1 cellular context compared by ENCODE assay signal in the genomic region with DNA sequence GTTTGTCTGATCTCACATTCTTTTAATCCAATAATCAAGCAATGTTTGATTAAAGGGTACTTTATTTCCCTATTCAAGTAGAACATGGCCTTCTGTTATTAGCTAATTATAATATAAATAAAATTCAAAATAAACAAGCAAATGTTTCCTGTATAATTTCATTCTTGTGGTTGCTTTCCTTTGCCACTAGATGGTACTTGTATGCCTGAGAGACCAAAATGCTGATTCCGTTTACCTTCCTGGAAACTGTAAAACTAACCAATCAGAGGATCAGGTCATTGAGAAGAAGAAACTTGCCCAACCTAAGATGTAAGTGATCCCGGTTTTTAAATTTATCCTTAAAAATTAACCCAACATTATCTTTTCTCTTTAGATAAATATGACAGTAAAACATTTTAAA.
TF ChIP-seq lines count a peak whose summit lies in the region.

No MANE protein-coding gene starts in this region.

TF ChIP-seq in Ishikawa, 13 proteins besides CTCF, POLR2A, EP300 and RAD21 (continued from another document):
- no peak for TF ChIP-seq REST (IDR thresholded peaks at IDR 0.05; ENCODE audit: low read depth)
- TF ChIP-seq TCF12 (IDR thresholded peaks at IDR 0.05; ENCODE audit: low read depth): no peak
- TF ChIP-seq, protein P1, sequence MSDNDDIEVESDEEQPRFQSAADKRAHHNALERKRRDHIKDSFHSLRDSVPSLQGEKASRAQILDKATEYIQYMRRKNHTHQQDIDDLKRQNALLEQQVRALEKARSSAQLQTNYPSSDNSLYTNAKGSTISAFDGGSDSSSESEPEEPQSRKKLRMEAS (IDR thresholded peaks at IDR 0.05): no peak
- TF ChIP-seq ZBTB7A (IDR thresholded peaks at IDR 0.05; ENCODE audit: low read depth): no peak
- TF ChIP-seq TAF1 (IDR thresholded peaks at IDR 0.05; ENCODE audit: low read depth): no peak
- no peak for TF ChIP-seq EGR1 (IDR thresholded peaks at IDR 0.05)
- no peak for TF ChIP-seq FOXM1 (IDR thresholded peaks at IDR 0.05; ENCODE audit: borderline replicate concordance, low read depth)
- no peak for TF ChIP-seq CREB1 (IDR thresholded peaks at IDR 0.05; ENCODE audit: low read depth)
- no peak for TF ChIP-seq CEBPB (IDR thresholded peaks at IDR 0.05)
